10 cellular contexts compared by ENCODE assay signal in genomic region chr3:42408156-42408555, GRCh38. TPM values are rescaled to one million over a fixed set of nuclear protein-coding genes. Genes with fewer than 3 reads are reported as not detected.
"Had no signal": no experiment of that assay in that cellular context is flagged by ENCODE, and none has a peak within 500 bp of the region (broad histone marks: within the 10 kb centered on the region; RNA-seq: fewer than 3 reads in every experiment).

No MANE protein-coding gene starts in this region.

- H3K36me3 ChIP-seq: HAP-1 had no signal

- ATAC-seq: HCT116, HepG2 had no signal

- H3K36me3 Mint-ChIP-seq: IgD-negative memory B cell had no signal

- DNase-seq: GOT3, H7, HFFc6 had no signal

- H3K4me3 Mint-ChIP-seq: HFFc6, IgD-negative memory B cell had no signal

- H3K27ac ChIP-seq: HL-60 had no signal

- H3K9me3 ChIP-seq: HAP-1 had no signal

- H3K27ac Mint-ChIP-seq: HFFc6, IgD-negative memory B cell had no signal

- H3K9me3 Mint-ChIP-seq: HFFc6 had no signal

- H3K4me3 ChIP-seq: HAP-1 had no signal

- H3K4me1 ChIP-seq: HAP-1 had no signal

RNA-seq across cellular contexts. Expression of gene LYZL4, which starts 2.3 kb away (rescaled TPM):
- total RNA-seq: H4, H7, HepG2, HFFc6, HT1080 had no signal
- polyA plus RNA-seq: HepG2, IgD-negative memory B cell had no signal
